13 cellular contexts compared by ENCODE assay signal in the genomic region with DNA sequence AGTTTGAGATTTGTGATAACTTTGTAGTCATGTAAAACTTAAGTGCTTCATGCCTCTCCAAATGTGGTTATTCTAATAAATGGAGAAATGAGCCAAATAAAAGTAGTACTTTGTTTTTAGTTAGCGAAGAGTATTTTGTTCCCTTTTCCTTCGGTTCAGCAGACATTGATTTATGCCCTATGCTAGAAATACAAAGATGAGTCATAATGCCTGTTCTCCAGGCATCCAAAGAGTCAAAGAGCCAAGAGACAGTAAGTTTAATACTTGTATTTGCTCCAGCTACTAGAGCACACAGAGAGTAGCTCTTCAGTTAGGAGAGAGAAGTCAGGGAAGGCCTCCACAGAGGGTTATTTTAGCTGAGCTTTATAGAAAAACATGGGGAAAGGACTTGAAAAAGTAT. TPM values are rescaled to one million over a fixed set of nuclear protein-coding genes. Genes with fewer than 3 reads are reported as not detected.
DNase-seq lines count a peak whose midpoint lies in the region; ATAC-seq, FAIRE-seq and TF ChIP-seq lines count a peak whose summit lies in the region.
"Had no signal": no experiment of that assay in that cellular context is flagged by ENCODE, and none has a peak within 500 bp of the region (broad histone marks: within the 10 kb centered on the region; RNA-seq: fewer than 3 reads in every experiment).

No MANE protein-coding gene starts in this region.

- no peak for TF ChIP-seq POLR2A in A549 (IDR thresholded peaks at IDR 0.05; ENCODE audit: low read length)

- H3K4me3 ChIP-seq in A549 (no peak overlapping the region), mesodermal cell (ENCODE audit: extremely low read depth, insufficient read depth, low read length, poor library complexity, severe bottlenecking) (no peak overlapping the region)

- POLR2A ChIA-PET in A549 (lab: Yijun Ruan, JAX): interaction anchor here (1.8 kb wide), 1 partner anchor 34 kb away, joined by 4 read pairs; no protein-coding TSS in a partner anchor

- H3K4me3 Mint-ChIP-seq in chondrocyte (ENCODE audit: unreplicated experiment): no peak overlapping the region

- H3K4me1 ChIP-seq in A549 (peaks cover 17% of the 10 kb centered on the region), mesodermal cell (ENCODE audit: control insufficient read depth, insufficient read depth, low read length, poor library complexity, severe bottlenecking) (peaks cover 9% of the 10 kb centered on the region)

- WGBS in A549 (ENCODE audit: missing lambda C conversion rate): 62% methylated on average over 2 of the region's 2 CpGs
- WGBS in mesodermal cell (ENCODE audit: insufficient coverage in 2 of 2), 2 experiments: 100% methylated on average over 2 of the region's 2 CpGs

- H3K27me3 Mint-ChIP-seq in chondrocyte (ENCODE audit: low read depth): no peaks in the 10 kb centered on the region

- ATAC-seq in A549: no peak

- CTCF ChIA-PET in A549 (lab: Yijun Ruan, JAX): interaction anchor here (1.6 to 2.2 kb wide), 4 partner anchors 16 to 208 kb away, joined by 5 to 19 read pairs (median 8); partner anchors contain the start of gene COQ2

- H3K4me2 ChIP-seq in A549: peak overlapping the region; percentile 32; the same call in 1 of the 3 replicates

- no peak for TF ChIP-seq EP300 in A549 (IDR thresholded peaks at IDR 0.05)

- H3K36me3 ChIP-seq in mesodermal cell (ENCODE audit: control insufficient read depth, insufficient read depth, low read length): peaks cover 38% of the 10 kb centered on the region

- peaks cover 14% of the 10 kb centered on the region for H3K4me1 Mint-ChIP-seq in chondrocyte (ENCODE audit: low read depth)

- TF ChIP-seq CTCF in A549 (IDR thresholded peaks at IDR 0.05) (no peak), chondrocyte (IDR thresholded peaks at IDR 0.05) (no peak)

- FAIRE-seq in A549 (lab: Jason Lieb, UNC): no peak

- H3K36me3 Mint-ChIP-seq in chondrocyte (ENCODE audit: low read depth): peaks cover 17% of the 10 kb centered on the region

- H3K9me3 Mint-ChIP-seq in chondrocyte (ENCODE audit: low read depth): no peaks in the 10 kb centered on the region

- peak overlapping the region; percentile 74 for H3K27ac Mint-ChIP-seq in chondrocyte (ENCODE audit: unreplicated experiment)

- H3K9me3 ChIP-seq in A549: no peaks in the 10 kb centered on the region
- H3K9me3 ChIP-seq in mesodermal cell (ENCODE audit: control insufficient read depth, low read length): no peaks in the 10 kb centered on the region

- DNase-seq in A549 (ENCODE audit: low read depth in 1 of 2, low spot score in 1 of 2) (no peak), LHCN-M2 (ENCODE audit: low read depth) (peak; percentile 67), chondrocyte (ENCODE audit: low spot score) (no peak), head of caudate nucleus (no peak), SIG-M5 treated with dmso at 0.1 percent for 504 hours (lab: John Stamatoyannopoulos, UW; ENCODE audit: unreplicated experiment) (no peak)
- no peak for DNase-seq in stimulated activated naive CD4-positive, alpha-beta T cell treated with Interleukin-2 at 50 U/mL for 16 hours (lab: John Stamatoyannopoulos, UW)
- DNase-seq in stimulated activated CD4-positive, alpha-beta T cell treated with anti-CD3 and anti-CD28 coated beads, Interleukin-12 subunit alpha, Interleukin-12 subunit beta, amount 100 ng/mL, for 4 hours: no peak
- DNase-seq: NCI-H1105; stimulated activated CD4-positive, alpha-beta T cell treated with anti-CD3 and anti-CD28 coated beads, Interleukin-4, amount 100 ng/mL, for 4 hours; trophoblast cell; WERI-Rb-1 had no signal

- H3K27ac ChIP-seq in A549 (no peak overlapping the region), mesodermal cell (ENCODE audit: low read depth, low read length, severe bottlenecking) (peak overlapping the region; percentile 16)
- H3K27ac ChIP-seq: WERI-Rb-1 had no signal

- TF ChIP-seq RAD21 in A549 (conservative IDR thresholded peaks at IDR 0.05 in 1 of 2, IDR thresholded peaks at IDR 0.05 in 1 of 2): no peak

- intact Hi-C loops in head of caudate nucleus (cut with DNase I): loop anchor here (10.0 kb wide), 1 partner anchor 209 kb away; the partner anchor contains the start of gene COQ2

TF ChIP-seq in A549, 52 proteins besides CTCF, POLR2A, EP300 and RAD21:
- TF ChIP-seq FOSL2 (IDR thresholded peaks at IDR 0.05) (no peak), FOSL2 (CRISPR knock-in tag; IDR thresholded peaks at IDR 0.05) (peak; percentile 30; the same call in 1 of the 2 replicates), HOXB5 (CRISPR knock-in tag; IDR thresholded peaks at IDR 0.05) (no peak)

RNA-seq across cellular contexts. Expression of gene PLAC8, which starts 38.8 kb away (rescaled TPM):
- polyA plus RNA-seq in A549 (2011; rRNA removed) (8.0 and 8.2 TPM in 2 replicates), A549 (2017; fragmentation: RNase III; extraction: RNeasy Plus Mini Kit Qiagen cat#74134 plus additional on column Dnase treatment) (1.6 to 1.7 TPM (median 1.7 TPM) in 3 replicates)
- polyA plus RNA-seq in A549 (2012; cell fraction: cytosol; rRNA removed): 4.4 TPM in 2 replicates
- polyA plus RNA-seq in A549 (2012; cell fraction: nucleus; rRNA removed): 1.4 and 2.5 TPM in 2 replicates
- polyA minus RNA-seq in A549 (2011; rRNA and poly(A)+ RNA removed): 2.2 and 2.8 TPM in 2 replicates
- total RNA-seq in LHCN-M2 (2014; rRNA removed) (9.2 and 12.5 TPM in 2 replicates), chondrocyte (0.51 TPM in 1 of 3 replicates, not detected in the others)
- 43.0 TPM for polyA plus RNA-seq in LHCN-M2 (2012)
- polyA plus RNA-seq in mesodermal cell (2013, experiment 1 of 2): 4.3 TPM
- polyA plus RNA-seq in mesodermal cell (2013, experiment 2 of 2): 4.5 TPM
- polyA plus RNA-seq: neural cell had no signal

RNA-seq across cellular contexts. Expression of gene COPS4, which starts 40.7 kb away (rescaled TPM):
- 35.5 and 36.5 TPM in 2 replicates for polyA plus RNA-seq in A549 (2011; rRNA removed)
- polyA plus RNA-seq in A549 (2012; cell fraction: cytosol; rRNA removed): 20.6 and 23.7 TPM in 2 replicates
- polyA plus RNA-seq in A549 (2012; cell fraction: nucleus; rRNA removed): 9.0 and 9.6 TPM in 2 replicates
- polyA plus RNA-seq in A549 (2017; fragmentation: RNase III; extraction: RNeasy Plus Mini Kit Qiagen cat#74134 plus additional on column Dnase treatment): 36.8 to 40.4 TPM (median 39.9 TPM) in 3 replicates
- 9.3 and 10.2 TPM in 2 replicates for polyA minus RNA-seq in A549 (2011; rRNA and poly(A)+ RNA removed)
- total RNA-seq in LHCN-M2 (2014; rRNA removed): 59.2 and 65.0 TPM in 2 replicates
- 46.8 TPM for polyA plus RNA-seq in LHCN-M2 (2012)
- total RNA-seq in chondrocyte: 30.6 to 37.5 TPM (median 31.8 TPM) in 3 replicates
- polyA plus RNA-seq in mesodermal cell (2013, experiment 1 of 2): 64.2 TPM
- polyA plus RNA-seq in mesodermal cell (2013, experiment 2 of 2): 69.1 TPM
